In genomic region chr3:42024578-42025387, GRCh38 we compare ENCODE assay signal across 9 cellular contexts.
DNase-seq lines count a peak whose midpoint lies in the region; ATAC-seq, FAIRE-seq and TF ChIP-seq lines count a peak whose summit lies in the region.
"Had no signal": no experiment of that assay in that cellular context is flagged by ENCODE, and none has a peak within 500 bp of the region (broad histone marks: within the 10 kb centered on the region; RNA-seq: fewer than 3 reads in every experiment).

No MANE protein-coding gene starts in this region.

- no peaks in the 10 kb centered on the region for H3K9me3 ChIP-seq in ovary

- no peak for TF ChIP-seq POLR2A in ovary (IDR thresholded peaks at IDR 0.05)

- H3K4me1 Mint-ChIP-seq in activated naive CD8-positive, alpha-beta T cell treated with anti-CD3 and anti-CD28 coated beads, Interleukin-2, amount 50 U/mL, for 24 hours: peaks cover 85% of the 10 kb centered on the region
- peaks cover 83% of the 10 kb centered on the region for H3K4me1 Mint-ChIP-seq in stimulated activated naive CD8-positive, alpha-beta T cell treated with anti-CD3 and anti-CD28 coated beads, Interleukin-15, amount 100 ng/mL, for 72 hours

- H3K36me3 Mint-ChIP-seq in activated naive CD8-positive, alpha-beta T cell treated with anti-CD3 and anti-CD28 coated beads, Interleukin-2, amount 50 U/mL, for 24 hours (ENCODE audit: low read depth): peaks cover 13% of the 10 kb centered on the region

- ATAC-seq in HG02678 (IDR thresholded peaks at IDR 0.05; ENCODE audit: unreplicated experiment): peak; percentile 37
- no peak for ATAC-seq in activated naive CD8-positive, alpha-beta T cell treated with anti-CD3 and anti-CD28 coated beads, Interleukin-2, amount 50 U/mL, for 24 hours
- no peak for ATAC-seq in stimulated activated naive CD8-positive, alpha-beta T cell treated with anti-CD3 and anti-CD28 coated beads, Interleukin-15, amount 100 ng/mL, for 72 hours

- intact Hi-C loops in ovary (cut with DNase I): no loop called here

- no peak for TF ChIP-seq CTCF in ovary (IDR thresholded peaks at IDR 0.05)

- H3K4me3 ChIP-seq in ovary: no peak overlapping the region

- 13 to 15% (median 14%) methylated on average over 10 of the region's 10 CpGs for WGBS in ovary, 3 donors

- H3K36me3 ChIP-seq in ovary: no peaks in the 10 kb centered on the region

- peaks cover 3% of the 10 kb centered on the region for H3K27me3 Mint-ChIP-seq in activated naive CD8-positive, alpha-beta T cell treated with anti-CD3 and anti-CD28 coated beads, Interleukin-2, amount 50 U/mL, for 24 hours
- no peaks in the 10 kb centered on the region for H3K27me3 Mint-ChIP-seq in stimulated activated naive CD8-positive, alpha-beta T cell treated with anti-CD3 and anti-CD28 coated beads, Interleukin-15, amount 100 ng/mL, for 72 hours

- no peaks in the 10 kb centered on the region for H3K27me3 ChIP-seq in ovary

- H3K4me3 Mint-ChIP-seq in activated naive CD8-positive, alpha-beta T cell treated with anti-CD3 and anti-CD28 coated beads, Interleukin-2, amount 50 U/mL, for 24 hours: peak overlapping the region; percentile 40
- peak overlapping the region; percentile 27 to 55 for H3K4me3 Mint-ChIP-seq in stimulated activated naive CD8-positive, alpha-beta T cell treated with anti-CD3 and anti-CD28 coated beads, Interleukin-15, amount 100 ng/mL, for 72 hours

- H3K27ac ChIP-seq in ovary: peak overlapping the region in 1 of 2 donors; percentile 50

- peaks cover 17% of the 10 kb centered on the region for H3K4me1 ChIP-seq in ovary (ENCODE audit: insufficient read depth)

- no peak for DNase-seq in activated naive CD8-positive, alpha-beta T cell treated with anti-CD3 and anti-CD28 coated beads, Interleukin-2, amount 50 U/mL, for 24 hours
- no peak for DNase-seq in stimulated activated naive CD8-positive, alpha-beta T cell treated with anti-CD3 and anti-CD28 coated beads, Interleukin-15, amount 100 ng/mL, for 72 hours
- no peak for DNase-seq in ovary
- DNase-seq in NCI-H2107 (lab: John Stamatoyannopoulos, UW): no peak
- no peak for DNase-seq in GM03348 (ENCODE audit: low spot score)
- DNase-seq in stimulated activated CD4-positive, alpha-beta T cell treated with anti-CD3 and anti-CD28 coated beads, Interleukin-4, amount 100 ng/mL, for 1 hour: no peak
- DNase-seq: amniotic stem cell had no signal

- no peak for TF ChIP-seq EP300 in ovary (IDR thresholded peaks at IDR 0.05)

- peak overlapping the region; percentile 94 for H3K27ac Mint-ChIP-seq in activated naive CD8-positive, alpha-beta T cell treated with anti-CD3 and anti-CD28 coated beads, Interleukin-2, amount 50 U/mL, for 24 hours
- H3K27ac Mint-ChIP-seq in stimulated activated naive CD8-positive, alpha-beta T cell treated with anti-CD3 and anti-CD28 coated beads, Interleukin-15, amount 100 ng/mL, for 72 hours: peak overlapping the region in 1 of 2 donors; percentile 43

- H3K9me3 Mint-ChIP-seq in activated naive CD8-positive, alpha-beta T cell treated with anti-CD3 and anti-CD28 coated beads, Interleukin-2, amount 50 U/mL, for 24 hours: peaks cover 8% of the 10 kb centered on the region
- H3K9me3 Mint-ChIP-seq in stimulated activated naive CD8-positive, alpha-beta T cell treated with anti-CD3 and anti-CD28 coated beads, Interleukin-15, amount 100 ng/mL, for 72 hours: peaks cover 4 to 8% of the 10 kb centered on the region in 2 donors

- FAIRE-seq in islet of Langerhans (lab: Jason Lieb, UNC): peak; percentile 96
